ENCODE assay signal across 7 cellular contexts in the genomic region with DNA sequence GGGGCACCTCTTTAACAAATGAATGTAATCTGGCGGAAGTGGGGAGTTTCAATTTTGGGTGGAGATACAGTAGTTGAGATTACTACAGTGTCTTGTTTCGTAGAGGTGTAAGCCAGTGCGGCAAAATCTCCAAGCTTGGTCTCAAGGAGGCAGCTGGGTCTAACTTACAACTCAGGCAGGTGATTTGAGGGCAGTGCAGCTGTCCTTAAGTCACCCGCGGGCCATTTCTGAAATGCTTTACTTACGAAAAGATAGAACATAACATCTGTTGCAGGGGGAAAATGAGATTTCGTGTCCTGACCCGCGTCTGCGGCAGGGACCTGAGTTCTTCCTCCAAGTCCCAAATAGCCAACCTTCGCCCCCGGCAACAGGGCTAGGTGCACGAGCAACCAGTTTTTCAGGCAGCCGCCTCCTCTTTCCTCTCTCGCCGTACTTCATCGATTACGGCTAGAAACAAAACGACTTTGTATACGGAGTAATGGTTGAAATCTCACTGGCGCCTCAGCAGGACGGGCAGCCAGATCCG. TPM values are rescaled to one million over a fixed set of nuclear protein-coding genes. Genes with fewer than 3 reads are reported as not detected.
DNase-seq lines count a peak whose midpoint lies in the region; ATAC-seq and TF ChIP-seq lines count a peak whose summit lies in the region.

No MANE protein-coding gene starts in this region.

- TF ChIP-seq CTCF in epithelial cell of esophagus (IDR thresholded peaks at IDR 0.05; ENCODE audit: insufficient read depth, low read depth, low read length, missing control alignments), result no peak

- no peaks in the 10 kb centered on the region for H3K27me3 ChIP-seq in SJCRH30

- peaks cover 0 to 10% (median 0%) of the 10 kb centered on the region in 3 donors for H3K36me3 Mint-ChIP-seq in naive thymus-derived CD8-positive, alpha-beta T cell

- H3K4me1 Mint-ChIP-seq in naive thymus-derived CD8-positive, alpha-beta T cell, result peaks cover 13 to 29% (median 28%) of the 10 kb centered on the region in 4 donors

- no peaks in the 10 kb centered on the region for H3K9me3 Mint-ChIP-seq in naive thymus-derived CD8-positive, alpha-beta T cell

- ATAC-seq in GM19438 (IDR thresholded peaks at IDR 0.05; ENCODE audit: low read depth, unreplicated experiment) (peak; percentile 43), HG03378 (IDR thresholded peaks at IDR 0.05; ENCODE audit: unreplicated experiment) (peak; percentile 35)
- ATAC-seq in naive thymus-derived CD8-positive, alpha-beta T cell, result peak; percentile 22 to 32

- H3K4me1 ChIP-seq in SJCRH30, result 0 out of 2 replicates have a peak, but pooled peaks cover 3% of the 10 kb centered on the region

- peaks cover 0 to 5% (median 0%) of the 10 kb centered on the region in 5 donors for H3K27me3 Mint-ChIP-seq in naive thymus-derived CD8-positive, alpha-beta T cell

- H3K4me3 ChIP-seq in GM08714 (ENCODE audit: low read length) (peak overlapping the region; percentile 91), SJCRH30 (peak overlapping the region; percentile 95), epithelial cell of esophagus (ENCODE audit: low read length) (peak overlapping the region; percentile 90)

- peak overlapping the region; percentile 90 to 98 (median 95) for H3K4me3 Mint-ChIP-seq in naive thymus-derived CD8-positive, alpha-beta T cell

- no peaks in the 10 kb centered on the region for H3K9me3 ChIP-seq in SJCRH30 (replicated peaks)

- peak; percentile 45 to 68 for DNase-seq in SJCRH30
- DNase-seq in epithelial cell of esophagus (ENCODE audit: low read depth), result no peak
- DNase-seq in naive thymus-derived CD8-positive, alpha-beta T cell, result peak in 2 of 10 donors; percentile 7 to 13
- DNase-seq in DMS53 treated with DMSO at 0.1 percent for 48 hours (lab: John Stamatoyannopoulos, UW; ENCODE audit: unreplicated experiment), result no peak

- peak overlapping the region; percentile 97 for H3K27ac ChIP-seq in SJCRH30

- no peaks in the 10 kb centered on the region for H3K36me3 ChIP-seq in SJCRH30

- POLR2A ChIA-PET in naive thymus-derived CD8-positive, alpha-beta T cell (lab: Charles Lee), result interaction anchor here (1.0 kb wide), 1 partner anchor 398 kb away, joined by 6 read pairs; a partner anchor contains a TSS

- peak overlapping the region; percentile 84 to 99 (median 96) for H3K27ac Mint-ChIP-seq in naive thymus-derived CD8-positive, alpha-beta T cell

RNA-seq across cellular contexts. Expression of a gene that starts 0.5 kb away (rescaled TPM):
- 13.2 and 16.3 TPM in 2 replicates for total RNA-seq in SJCRH30 (2014; rRNA removed; shearing (Covaris generic))
- 1 to 10 TPM; 4.7 to 5.7 TPM for total RNA-seq in naive thymus-derived CD8-positive, alpha-beta T cell
- 1 to 10 TPM; 1.7 to 3.0 (median 3.0) TPM for polyA plus RNA-seq in naive thymus-derived CD8-positive, alpha-beta T cell

RNA-seq across cellular contexts. Expression of a gene that starts 18.4 kb away (rescaled TPM):
- not detected in 2 replicates for total RNA-seq in SJCRH30 (2014; rRNA removed; shearing (Covaris generic))
- not detected for total RNA-seq in naive thymus-derived CD8-positive, alpha-beta T cell
- polyA plus RNA-seq in naive thymus-derived CD8-positive, alpha-beta T cell, result under 1 TPM in 1 of 3 donors, not detected in 2; 0.18 TPM

RNA-seq across cellular contexts. Expression of a gene that starts 49.0 kb away (rescaled TPM):
- total RNA-seq in SJCRH30 (2014; rRNA removed; shearing (Covaris generic)), result 18.0 and 21.1 TPM in 2 replicates
- total RNA-seq in naive thymus-derived CD8-positive, alpha-beta T cell, result not detected
- not detected for polyA plus RNA-seq in naive thymus-derived CD8-positive, alpha-beta T cell

Comparison
In these comparisons a context has a peak if more than half of its experiments do, and no peak if none do; other contexts are left out.
1. DNase-seq: peak in SJCRH30 (2 of 2); none in epithelial cell of esophagus (single experiment) and DMS53 treated with DMSO at 0.1 percent for 48 hours (single experiment).
2. RNA of a gene that starts 49.0 kb away (total RNA-seq): 18.0 to 21.1 TPM in SJCRH30; not detected in naive thymus-derived CD8-positive, alpha-beta T cell; every median in the first group is over 10 times any median in the second.
3. Peak in every context shown above with its lines, with median percentiles within 50 percentile points of each other: H3K4me3 ChIP-seq and ATAC-seq.